8 cellular contexts compared by ENCODE assay signal in genomic region chr11:76318744-76319384, GRCh38.
DNase-seq lines count a peak whose midpoint lies in the region; ATAC-seq, FAIRE-seq and TF ChIP-seq lines count a peak whose summit lies in the region.

No MANE protein-coding gene starts in this region.

- peak; percentile 83 for FAIRE-seq in HepG2 (lab: Jason Lieb, UNC)

- H3K27ac ChIP-seq in HepG2 (ENCODE audit: extremely low read length, insufficient read depth, low read length) = no peak overlapping the region

- DNase-seq in ELR (ENCODE audit: low read depth) = peak; percentile 76
- peak; percentile 10 for DNase-seq in NCI-H524 treated with DMSO at 0.1 percent for 48 hours (lab: John Stamatoyannopoulos, UW)
- DNase-seq in activated CD4-positive, alpha-beta T cell treated with anti-CD3 and anti-CD28 coated beads for 4 hours = peak; percentile 84 to 88
- DNase-seq in choroid plexus epithelial cell (ENCODE audit: low read depth) = peak; percentile 80
- DNase-seq in HepG2 (ENCODE audit: low spot score) = peak; percentile 64
- peak; percentile 63 to 78 (median 75) for DNase-seq in stimulated activated CD4-positive, alpha-beta T cell treated with anti-CD3 and anti-CD28 coated beads, TNF-alpha, amount 100 ng/mL, for 1 hour (ENCODE audit: low read depth in 3 of 3, low spot score in 1 of 3)

- intact Hi-C loops in HepG2 (cut with micrococcal nuclease; ENCODE audit: unreplicated experiment) = loop anchor here (1.0 to 5.0 kb wide), 2 partner anchors 110 to 517 kb away; no protein-coding TSS in a partner anchor

- no peak for TF ChIP-seq POLR2A in HepG2 (IDR thresholded peaks at IDR 0.05; ENCODE audit: insufficient read depth in 1 of 2, low read depth in 2 of 2, low read length in 2 of 2)

- peaks cover 3 to 10% of the 10 kb centered on the region in 2 experiments; a peak in 3 of 5 replicates for H3K27me3 ChIP-seq in HepG2 (ENCODE audit: control insufficient read depth in 1 of 2, insufficient read depth in 2 of 2, low read length in 2 of 2)

- no peak for TF ChIP-seq EP300 in HepG2 (IDR thresholded peaks at IDR 0.05; ENCODE audit: low read depth in 2 of 2, low read length in 2 of 2)
- no peak for TF ChIP-seq EP300 in HepG2 (CRISPR knock-in tag; IDR thresholded peaks at IDR 0.05; ENCODE audit: borderline replicate concordance)

- H3K4me3 ChIP-seq in choroid plexus epithelial cell (ENCODE audit: low read depth, low read length) (no peak overlapping the region), HepG2 (replicated peaks in 1 of 3; ENCODE audit: insufficient read depth in 1 of 3, low read depth in 2 of 3, low read length in 3 of 3) (no peak overlapping the region)

- WGBS in HepG2 (ENCODE audit: low lambda C conversion rate) = 3% methylated on average over 4 of the region's 7 CpGs

- H3K4me1 ChIP-seq in HepG2 (ENCODE audit: insufficient read depth, low read length) = peaks cover 13% of the 10 kb centered on the region

- H3K9me3 ChIP-seq in HepG2 (ENCODE audit: low read length) = no peaks in the 10 kb centered on the region

- peak; percentile 66 for ATAC-seq in HG03095 (IDR thresholded peaks at IDR 0.05; ENCODE audit: unreplicated experiment)
- ATAC-seq in HepG2 = peak; percentile 92
- ATAC-seq in GM21619 (IDR thresholded peaks at IDR 0.05; ENCODE audit: unreplicated experiment) = no peak

- H3K79me2 ChIP-seq in HepG2 (ENCODE audit: insufficient read depth, low read length) = no peaks in the 10 kb centered on the region

- CTCF ChIA-PET in HepG2 (lab: Yijun Ruan, JAX; ENCODE audit: low intra/inter-chr PET ratio, low total read pairs) = interaction anchor here (1.3 to 3.2 kb wide), 3 partner anchors 110 to 422 kb away, joined by 3 to 47 read pairs (median 11); no protein-coding TSS in a partner anchor

- POLR2A ChIA-PET in HepG2 (lab: Yijun Ruan, JAX) = no interaction called here

- peak; percentile 93 for TF ChIP-seq CTCF in choroid plexus epithelial cell (conservative IDR thresholded peaks at IDR 0.05; ENCODE audit: low read depth, low read length)
- peak; percentile 97 for TF ChIP-seq CTCF in HepG2 (CRISPR knock-in tag; IDR thresholded peaks at IDR 0.05)

- H4K20me1 ChIP-seq in HepG2 (ENCODE audit: insufficient read depth, low read length) = no peaks in the 10 kb centered on the region; the same call in 1 of the 2 replicates

- no peak overlapping the region for H2AFZ ChIP-seq in HepG2 (ENCODE audit: low read length)

- H3K9ac ChIP-seq in HepG2 (ENCODE audit: insufficient read depth, low read depth, low read length) = no peak overlapping the region

- no peak overlapping the region for H3K4me2 ChIP-seq in HepG2 (ENCODE audit: low read depth, low read length)

- no TSS peak for BruUV-seq in HepG2 (replicated peaks; lab: Mats Ljungman, UMichigan)

- in situ Hi-C loops in HepG2 (cut with HindIII; ENCODE audit: extremely low pct_ligation_motif_present, low pct_unique_long_range_greater_than_20kb) = loop anchor here (5.0 kb wide), 2 partner anchors 107 to 422 kb away; no protein-coding TSS in a partner anchor

- H3K36me3 ChIP-seq in HepG2 (replicated peaks in 1 of 2; ENCODE audit: control insufficient read depth in 1 of 2, insufficient read depth in 2 of 2, low read length in 2 of 2) = no peaks in the 10 kb centered on the region

- peak; percentile 96 for TF ChIP-seq RAD21 in HepG2 (CRISPR knock-in tag; IDR thresholded peaks at IDR 0.05)

TF ChIP-seq in HepG2, 621 proteins besides CTCF, POLR2A, EP300 and RAD21 (continues in another document):
- peak; percentile 34 for TF ChIP-seq ZNF687 (CRISPR knock-in tag; IDR thresholded peaks at IDR 0.05)
- no peak for TF ChIP-seq ZEB1 (IDR thresholded peaks at IDR 0.05; ENCODE audit: insufficient replicate concordance, low read depth)
- TF ChIP-seq LCORL (IDR thresholded peaks at IDR 0.05) = no peak
- TF ChIP-seq LCORL (CRISPR knock-in tag; IDR thresholded peaks at IDR 0.05) = 0 out of 2 replicates have a peak, but pooled peaks have one; percentile 25
- TF ChIP-seq IRF2 (CRISPR knock-in tag; IDR thresholded peaks at IDR 0.05) = 0 out of 2 replicates have a peak, but pooled peaks have one; percentile 20
- TF ChIP-seq HHEX (CRISPR knock-in tag; IDR thresholded peaks at IDR 0.05) = no peak
- 0 out of 2 replicates have a peak, but pooled peaks have one; percentile 19 for TF ChIP-seq KDM5B (CRISPR knock-in tag; IDR thresholded peaks at IDR 0.05; ENCODE audit: borderline replicate concordance)
- TF ChIP-seq KMT2A (CRISPR knock-in tag; IDR thresholded peaks at IDR 0.05) = 0 out of 2 replicates have a peak, but pooled peaks have one; percentile 17
- 0 out of 2 replicates have a peak, but pooled peaks have one; percentile 14 for TF ChIP-seq FOSL2 (CRISPR knock-in tag; IDR thresholded peaks at IDR 0.05)
- no peak for TF ChIP-seq HNRNPUL1 (IDR thresholded peaks at IDR 0.05; ENCODE audit: low read depth, low read length)
- TF ChIP-seq STAG1 (CRISPR knock-in tag; IDR thresholded peaks at IDR 0.05) = peak; percentile 96
- TF ChIP-seq FOSL1 (CRISPR knock-in tag; IDR thresholded peaks at IDR 0.05; ENCODE audit: borderline replicate concordance) = no peak
- TF ChIP-seq, protein P1, sequence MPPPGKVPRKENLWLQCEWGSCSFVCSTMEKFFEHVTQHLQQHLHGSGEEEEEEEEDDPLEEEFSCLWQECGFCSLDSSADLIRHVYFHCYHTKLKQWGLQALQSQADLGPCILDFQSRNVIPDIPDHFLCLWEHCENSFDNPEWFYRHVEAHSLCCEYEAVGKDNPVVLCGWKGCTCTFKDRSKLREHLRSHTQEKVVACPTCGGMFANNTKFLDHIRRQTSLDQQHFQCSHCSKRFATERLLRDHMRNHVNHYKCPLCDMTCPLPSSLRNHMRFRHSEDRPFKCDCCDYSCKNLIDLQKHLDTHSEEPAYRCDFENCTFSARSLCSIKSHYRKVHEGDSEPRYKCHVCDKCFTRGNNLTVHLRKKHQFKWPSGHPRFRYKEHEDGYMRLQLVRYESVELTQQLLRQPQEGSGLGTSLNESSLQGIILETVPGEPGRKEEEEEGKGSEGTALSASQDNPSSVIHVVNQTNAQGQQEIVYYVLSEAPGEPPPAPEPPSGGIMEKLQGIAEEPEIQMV (CRISPR knock-in tag; IDR thresholded peaks at IDR 0.05; ENCODE audit: low read depth) = peak; percentile 21; the same call in 1 of the 2 replicates
- peak; percentile 80 for TF ChIP-seq SMC3 (IDR thresholded peaks at IDR 0.05; ENCODE audit: low read length)
- TF ChIP-seq ARID2 (CRISPR knock-in tag; IDR thresholded peaks at IDR 0.05; ENCODE audit: borderline replicate concordance) = no peak
- TF ChIP-seq, protein P2, sequence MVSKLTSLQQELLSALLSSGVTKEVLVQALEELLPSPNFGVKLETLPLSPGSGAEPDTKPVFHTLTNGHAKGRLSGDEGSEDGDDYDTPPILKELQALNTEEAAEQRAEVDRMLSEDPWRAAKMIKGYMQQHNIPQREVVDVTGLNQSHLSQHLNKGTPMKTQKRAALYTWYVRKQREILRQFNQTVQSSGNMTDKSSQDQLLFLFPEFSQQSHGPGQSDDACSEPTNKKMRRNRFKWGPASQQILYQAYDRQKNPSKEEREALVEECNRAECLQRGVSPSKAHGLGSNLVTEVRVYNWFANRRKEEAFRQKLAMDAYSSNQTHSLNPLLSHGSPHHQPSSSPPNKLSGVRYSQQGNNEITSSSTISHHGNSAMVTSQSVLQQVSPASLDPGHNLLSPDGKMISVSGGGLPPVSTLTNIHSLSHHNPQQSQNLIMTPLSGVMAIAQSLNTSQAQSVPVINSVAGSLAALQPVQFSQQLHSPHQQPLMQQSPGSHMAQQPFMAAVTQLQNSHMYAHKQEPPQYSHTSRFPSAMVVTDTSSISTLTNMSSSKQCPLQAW (CRISPR knock-in tag; IDR thresholded peaks at IDR 0.05) = 0 out of 2 replicates have a peak, but pooled peaks have one; percentile 32

Comparison
In these comparisons a context has a peak if more than half of its experiments do, and no peak if none do; other contexts are left out.
1. DNase-seq: peak in every context shown above with its lines; median percentile 86 in activated CD4-positive, alpha-beta T cell treated with anti-CD3 and anti-CD28 coated beads for 4 hours; 80 in choroid plexus epithelial cell; 76 in ELR; 75 in stimulated activated CD4-positive, alpha-beta T cell treated with anti-CD3 and anti-CD28 coated beads, TNF-alpha, amount 100 ng/mL, for 1 hour; 64 in HepG2; 10 in NCI-H524 treated with DMSO at 0.1 percent for 48 hours.